ENCODE assay signal across 8 cellular contexts in the genomic region with DNA sequence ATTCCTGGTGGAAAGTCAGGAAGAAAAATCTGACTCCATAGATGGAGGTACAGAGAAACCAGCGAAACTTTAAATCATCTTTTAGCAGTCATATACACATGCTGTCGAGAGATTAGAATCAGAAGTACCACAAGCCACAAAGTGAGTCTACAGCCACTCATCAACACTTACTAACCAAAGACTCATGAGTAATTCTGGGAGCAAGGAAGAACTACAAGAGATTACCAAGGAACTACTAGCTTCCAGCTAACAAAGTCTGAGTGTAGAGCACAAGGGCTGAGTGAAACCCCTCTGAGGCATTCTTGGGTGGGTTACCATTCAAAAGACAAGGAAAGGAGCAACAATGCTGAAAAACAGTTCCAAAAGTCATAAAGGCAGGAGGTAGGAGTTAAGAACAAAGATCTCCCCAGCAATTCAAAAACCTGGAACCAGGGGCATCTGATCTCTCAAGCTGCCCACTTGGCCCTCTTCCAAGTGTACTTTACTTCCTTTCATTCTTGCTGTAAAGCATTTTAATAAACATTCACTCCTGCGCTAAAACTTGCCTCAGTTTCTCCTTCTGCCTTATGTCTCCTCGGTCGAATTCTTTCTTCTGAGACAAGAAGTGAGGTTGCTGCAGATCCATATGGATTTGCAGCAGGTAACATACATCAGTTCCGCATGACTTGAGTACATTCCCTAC. TPM values are rescaled to one million over a fixed set of nuclear protein-coding genes. Genes with fewer than 3 reads are reported as not detected.
DNase-seq lines count a peak whose midpoint lies in the region; ATAC-seq, FAIRE-seq and TF ChIP-seq lines count a peak whose summit lies in the region.

No MANE protein-coding gene starts in this region.

- H3K4me1 Mint-ChIP-seq in activated naive CD4-positive, alpha-beta T cell treated with anti-CD3 and anti-CD28 coated beads, Interleukin-2, amount 50 U/mL, for 24 hours = peaks cover 81% of the 10 kb centered on the region
- peaks cover 19% of the 10 kb centered on the region for H3K4me1 Mint-ChIP-seq in glutamatergic neuron (ENCODE audit: low read depth, unreplicated experiment)

- no peak for DNase-seq in activated naive CD4-positive, alpha-beta T cell (lab: John Stamatoyannopoulos, UW)
- peak; percentile 86 for DNase-seq in RCC 7860 (ENCODE audit: low spot score)
- peak; percentile 34 for DNase-seq in fibroblast of peridontal ligament (ENCODE audit: extremely low read depth)
- DNase-seq in glutamatergic neuron = no peak
- DNase-seq in GM19240 (ENCODE audit: insufficient read length, low spot score) = no peak

- ATAC-seq in HG02885 (IDR thresholded peaks at IDR 0.05; ENCODE audit: poor library complexity, unreplicated experiment) (peak; percentile 70), HG03025 (IDR thresholded peaks at IDR 0.05; ENCODE audit: low FRiP score, unreplicated experiment) (no peak)

- no peaks in the 10 kb centered on the region for H3K27me3 Mint-ChIP-seq in activated naive CD4-positive, alpha-beta T cell treated with anti-CD3 and anti-CD28 coated beads, Interleukin-2, amount 50 U/mL, for 24 hours
- no peaks in the 10 kb centered on the region for H3K27me3 Mint-ChIP-seq in glutamatergic neuron (ENCODE audit: unreplicated experiment)

- H3K27ac Mint-ChIP-seq in activated naive CD4-positive, alpha-beta T cell treated with anti-CD3 and anti-CD28 coated beads, Interleukin-2, amount 50 U/mL, for 24 hours = peak overlapping the region; percentile 90
- H3K27ac Mint-ChIP-seq in glutamatergic neuron (ENCODE audit: unreplicated experiment) = no peak overlapping the region

- peak overlapping the region; percentile 79 for H3K4me3 Mint-ChIP-seq in activated naive CD4-positive, alpha-beta T cell treated with anti-CD3 and anti-CD28 coated beads, Interleukin-2, amount 50 U/mL, for 24 hours
- H3K4me3 Mint-ChIP-seq in glutamatergic neuron (ENCODE audit: unreplicated experiment) = no peak overlapping the region

- FAIRE-seq in RCC 7860 (lab: Jason Lieb, UNC) = peak; percentile 92

- no peaks in the 10 kb centered on the region for H3K9me3 Mint-ChIP-seq in activated naive CD4-positive, alpha-beta T cell treated with anti-CD3 and anti-CD28 coated beads, Interleukin-2, amount 50 U/mL, for 24 hours
- peaks cover 3% of the 10 kb centered on the region for H3K9me3 Mint-ChIP-seq in glutamatergic neuron (ENCODE audit: unreplicated experiment)

- peaks cover 22% of the 10 kb centered on the region for H3K36me3 Mint-ChIP-seq in activated naive CD4-positive, alpha-beta T cell treated with anti-CD3 and anti-CD28 coated beads, Interleukin-2, amount 50 U/mL, for 24 hours
- peaks cover 17% of the 10 kb centered on the region for H3K36me3 Mint-ChIP-seq in glutamatergic neuron (ENCODE audit: unreplicated experiment)

- TF ChIP-seq CTCF in glutamatergic neuron (IDR thresholded peaks at IDR 0.05; ENCODE audit: partially characterized antibody, unreplicated experiment) = no peak

RNA-seq across cellular contexts. Expression of gene RBM26, which starts 13.0 kb away (rescaled TPM):
- total RNA-seq in glutamatergic neuron (ENCODE audit: unreplicated experiment) = 51.4 TPM

Comparison
In these comparisons a context has a peak if more than half of its experiments do, and no peak if none do; other contexts are left out.
1. DNase-seq: peak in RCC 7860 (single experiment) and fibroblast of peridontal ligament (single experiment); none in activated naive CD4-positive, alpha-beta T cell (0 of 4), glutamatergic neuron (single experiment) and GM19240 (single experiment).